In genomic region chr5:161602739-161603138, GRCh38 we compare ENCODE assay signal across 3 cellular contexts.
A peak's percentile ranks its signal among the peaks of the same experiment; 100 is the strongest.
TF ChIP-seq lines count a peak whose summit lies in the region.

No MANE protein-coding gene starts in this region.

TF ChIP-seq in A549, 52 proteins besides CTCF, POLR2A, EP300 and RAD21:
- TF ChIP-seq RFX5 (IDR thresholded peaks at IDR 0.05) (no peak), MAFK (IDR thresholded peaks at IDR 0.05; ENCODE audit: partially characterized antibody) (peak; percentile 98)

TF ChIP-seq in IMR-90, 13 proteins besides CTCF, POLR2A, EP300 and RAD21:
- no peak for TF ChIP-seq MXI1 (IDR thresholded peaks at IDR 0.05; ENCODE audit: borderline replicate concordance, low read depth, low read length)
- TF ChIP-seq RFX5 (IDR thresholded peaks at IDR 0.05; ENCODE audit: low read depth, low read length), result no peak
- peak; percentile 100 for TF ChIP-seq MAFK (IDR thresholded peaks at IDR 0.05; ENCODE audit: low read depth, low read length)
- TF ChIP-seq BHLHE40 (IDR thresholded peaks at IDR 0.05; ENCODE audit: low read depth, low read length), result no peak
- TF ChIP-seq CHD1 (IDR thresholded peaks at IDR 0.05; ENCODE audit: low read depth, low read length), result no peak
- TF ChIP-seq MAZ (IDR thresholded peaks at IDR 0.05; ENCODE audit: borderline replicate concordance, low read depth, low read length), result no peak
- TF ChIP-seq ELK1 (IDR thresholded peaks at IDR 0.05; ENCODE audit: borderline replicate concordance, low read depth, low read length), result no peak
- no peak for TF ChIP-seq FOS (IDR thresholded peaks at IDR 0.05; ENCODE audit: low read depth, low read length)
TF ChIP-seq in IMR-90: peak in this region for 1.

TF ChIP-seq in H1, 55 proteins besides CTCF, POLR2A, EP300 and RAD21:
- TF ChIP-seq E2F6 (IDR thresholded peaks at IDR 0.05), result no peak
- TF ChIP-seq MAFK (IDR thresholded peaks at IDR 0.05; ENCODE audit: low read depth, low read length), result peak; percentile 99
- TF ChIP-seq GTF2F1 (IDR thresholded peaks at IDR 0.05; ENCODE audit: borderline replicate concordance, low read depth, low read length), result no peak
- TF ChIP-seq CBX5 (IDR thresholded peaks at IDR 0.05; ENCODE audit: low read depth, low read length), result no peak
